In genomic region chr4:83536649-83537352, GRCh38 we compare ENCODE assay signal across 8 cellular contexts. TPM values are rescaled to one million over a fixed set of nuclear protein-coding genes. Genes with fewer than 3 reads are reported as not detected.
DNase-seq lines count a peak whose midpoint lies in the region; ATAC-seq and TF ChIP-seq lines count a peak whose summit lies in the region.

No MANE protein-coding gene starts in this region.

- H3K9me3 ChIP-seq in hepatocyte (ENCODE audit: low read depth) = no peaks in the 10 kb centered on the region

- no peaks in the 10 kb centered on the region for H3K4me1 ChIP-seq in hepatocyte (ENCODE audit: insufficient read depth)

- DNase-seq in H7 = no peak
- no peak for DNase-seq in activated CD4-positive, alpha-beta memory T cell treated with anti-CD3 and anti-CD28 coated beads, Interleukin-2, amount 10 ng/mL, durations not matched to agents 7 days and 5 days
- no peak for DNase-seq in hepatocyte (ENCODE audit: low spot score)
- DNase-seq in globus pallidus (ENCODE audit: low spot score) = no peak
- no peak for DNase-seq in cortex of kidney (lab: John Stamatoyannopoulos, UW)
- no peak for DNase-seq in epidermal melanocyte (ENCODE audit: insufficient read length, low spot score)

- peak overlapping the region; percentile 0 for H3K27ac Mint-ChIP-seq in activated CD4-positive, alpha-beta memory T cell treated with anti-CD3 and anti-CD28 coated beads, Interleukin-2, amount 10 ng/mL, durations not matched to agents 7 days and 5 days

- CTCF ChIA-PET in activated CD4-positive, alpha-beta memory T cell treated with anti-CD3 and anti-CD28 coated beads, Interleukin-2, amount 10 ng/mL, durations not matched to agents 7 days and 5 days (lab: Charles Lee) = interaction anchor here (1.0 to 2.0 kb wide), 5 partner anchors 7 to 103 kb away, joined by 3 to 7 read pairs (median 3); no protein-coding TSS in a partner anchor

- POLR2A ChIA-PET in activated CD4-positive, alpha-beta memory T cell treated with anti-CD3 and anti-CD28 coated beads, Interleukin-2, amount 10 ng/mL, durations not matched to agents 7 days and 5 days (lab: Charles Lee) = interaction anchor here (0.6 to 3.2 kb wide), 8 partner anchors 8 to 768 kb away, joined by 3 to 21 read pairs (median 6); partner anchors contain the start of genes ABRAXAS1, HELQ and MRPS18C

- peak overlapping the region; percentile 80 for H2AFZ ChIP-seq in hepatocyte

- H3K9me2 ChIP-seq in hepatocyte (replicated peaks; ENCODE audit: insufficient read depth) = no peaks in the 10 kb centered on the region

- H3K4me3 ChIP-seq in H7 (ENCODE audit: insufficient read depth, low read depth, low read length) = peak overlapping the region; percentile 77
- peak overlapping the region; percentile 81 for H3K4me3 ChIP-seq in hepatocyte
- H3K4me3 ChIP-seq in skin epidermis = peak overlapping the region; percentile 36 to 73 (median 53)

- H3K27ac ChIP-seq in hepatocyte = peak overlapping the region; percentile 47
- peak overlapping the region in 18 of 21 experiments; percentile 0 to 81 (median 68) for H3K27ac ChIP-seq in skin epidermis

- H3K36me3 Mint-ChIP-seq in activated CD4-positive, alpha-beta memory T cell treated with anti-CD3 and anti-CD28 coated beads, Interleukin-2, amount 10 ng/mL, durations not matched to agents 7 days and 5 days (ENCODE audit: low read depth) = peaks cover 6% of the 10 kb centered on the region

- H3K4me1 Mint-ChIP-seq in activated CD4-positive, alpha-beta memory T cell treated with anti-CD3 and anti-CD28 coated beads, Interleukin-2, amount 10 ng/mL, durations not matched to agents 7 days and 5 days = peaks cover 42% of the 10 kb centered on the region

- no peak for TF ChIP-seq CTCF in hepatocyte (IDR thresholded peaks at IDR 0.05; ENCODE audit: poor library complexity)

- 5% methylated on average over 27 of the region's 27 CpGs for WGBS in hepatocyte (ENCODE audit: low lambda C conversion rate, missing lambda C conversion rate)

- no peaks in the 10 kb centered on the region for H3K9me3 Mint-ChIP-seq in activated CD4-positive, alpha-beta memory T cell treated with anti-CD3 and anti-CD28 coated beads, Interleukin-2, amount 10 ng/mL, durations not matched to agents 7 days and 5 days

- ATAC-seq in GM18520 (IDR thresholded peaks at IDR 0.05; ENCODE audit: unreplicated experiment) = no peak

- H3K27me3 Mint-ChIP-seq in activated CD4-positive, alpha-beta memory T cell treated with anti-CD3 and anti-CD28 coated beads, Interleukin-2, amount 10 ng/mL, durations not matched to agents 7 days and 5 days = peaks cover 36% of the 10 kb centered on the region

- no peaks in the 10 kb centered on the region for H4K20me1 ChIP-seq in hepatocyte (ENCODE audit: insufficient read depth, poor library complexity, severe bottlenecking)

- H3K4me2 ChIP-seq in hepatocyte = peak overlapping the region; percentile 98

- H3K4me3 Mint-ChIP-seq in activated CD4-positive, alpha-beta memory T cell treated with anti-CD3 and anti-CD28 coated beads, Interleukin-2, amount 10 ng/mL, durations not matched to agents 7 days and 5 days = peak overlapping the region; percentile 80

- H3K79me2 ChIP-seq in hepatocyte = no peaks in the 10 kb centered on the region

- H3K27me3 ChIP-seq in H7 (ENCODE audit: control insufficient read depth, insufficient read depth, low read length) (peaks cover 61% of the 10 kb centered on the region), hepatocyte (peaks cover 54% of the 10 kb centered on the region)

- no peaks in the 10 kb centered on the region for H3K36me3 ChIP-seq in H7 (replicated peaks; ENCODE audit: control insufficient read depth, insufficient read depth, low read length)
- H3K36me3 ChIP-seq in hepatocyte (replicated peaks; ENCODE audit: insufficient read depth, low read depth) = no peaks in the 10 kb centered on the region

RNA-seq across cellular contexts. Expression of gene GPAT3, which starts 0.9 kb away (rescaled TPM):
- 0.59 and 0.73 TPM in 2 replicates for total RNA-seq in H7 (2014; rRNA removed; shearing (Covaris generic))
- total RNA-seq in activated CD4-positive, alpha-beta memory T cell treated with anti-CD3 and anti-CD28 coated beads, Interleukin-2, amount 10 ng/mL, durations not matched to agents 7 days and 5 days = 10 to 100 TPM; 27.2 to 27.7 TPM
- 4.4 and 8.9 TPM in 2 replicates for total RNA-seq in hepatocyte
- 3.2 and 3.3 TPM in 2 replicates for polyA plus RNA-seq in hepatocyte

RNA-seq across cellular contexts. Expression of gene ABRAXAS1, which starts 51.9 kb away (rescaled TPM):
- 15.9 and 17.0 TPM in 2 replicates for total RNA-seq in H7 (2014; rRNA removed; shearing (Covaris generic))
- total RNA-seq in activated CD4-positive, alpha-beta memory T cell treated with anti-CD3 and anti-CD28 coated beads, Interleukin-2, amount 10 ng/mL, durations not matched to agents 7 days and 5 days = 10 to 100 TPM; 11.2 to 13.7 TPM
- 16.0 and 18.0 TPM in 2 replicates for total RNA-seq in hepatocyte
- 3.9 and 5.7 TPM in 2 replicates for polyA plus RNA-seq in hepatocyte
